Comparison of ENCODE assay signal across 7 cellular contexts in the genomic region with DNA sequence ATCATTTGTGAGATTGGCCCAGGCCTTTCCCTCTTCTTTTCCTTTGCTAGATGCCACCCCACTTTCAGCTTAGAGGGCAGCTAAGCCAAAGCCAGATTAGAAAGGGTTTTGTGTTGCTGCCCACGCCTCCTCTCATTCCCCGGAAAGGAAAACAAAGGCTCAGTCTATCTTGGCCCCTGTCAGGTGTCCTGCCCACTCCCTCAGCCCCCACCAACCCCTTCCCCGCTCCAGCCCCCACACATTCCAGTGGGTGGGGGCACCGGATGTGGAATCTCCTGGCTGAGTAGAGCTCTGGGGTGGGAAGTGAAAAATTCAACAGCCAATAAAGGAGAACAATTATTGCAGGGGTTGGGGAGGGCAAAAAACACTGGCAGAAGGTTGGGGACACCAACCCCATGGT. TPM values are rescaled to one million over a fixed set of nuclear protein-coding genes. Genes with fewer than 3 reads are reported as not detected.
DNase-seq lines count a peak whose midpoint lies in the region; ATAC-seq and TF ChIP-seq lines count a peak whose summit lies in the region.
"Had no signal": no experiment of that assay in that cellular context is flagged by ENCODE, and none has a peak within 500 bp of the region (broad histone marks: within the 10 kb centered on the region; RNA-seq: fewer than 3 reads in every experiment).

No MANE protein-coding gene starts in this region.

- CTCF ChIA-PET in activated naive CD4-positive, alpha-beta T cell treated with anti-CD3 and anti-CD28 coated beads, Interleukin-2, amount 10 ng/mL, durations not matched to agents 7 days and 5 days (lab: Charles Lee): interaction anchor here (11.3 kb wide), 1 partner anchor 18 kb away, joined by 166 read pairs; no protein-coding TSS in a partner anchor

- H3K27me3 Mint-ChIP-seq in activated naive CD4-positive, alpha-beta T cell treated with anti-CD3 and anti-CD28 coated beads, Interleukin-2, amount 10 ng/mL, durations not matched to agents 7 days and 5 days: peaks cover 11% of the 10 kb centered on the region
- H3K27me3 Mint-ChIP-seq in glutamatergic neuron (ENCODE audit: unreplicated experiment): peaks cover 12% of the 10 kb centered on the region
- peaks cover 16% of the 10 kb centered on the region for H3K27me3 Mint-ChIP-seq in type B pancreatic cell

- H3K9me3 Mint-ChIP-seq in activated naive CD4-positive, alpha-beta T cell treated with anti-CD3 and anti-CD28 coated beads, Interleukin-2, amount 10 ng/mL, durations not matched to agents 7 days and 5 days: no peaks in the 10 kb centered on the region
- H3K9me3 Mint-ChIP-seq in glutamatergic neuron (ENCODE audit: unreplicated experiment) (peaks cover 12% of the 10 kb centered on the region), type B pancreatic cell (no peaks in the 10 kb centered on the region)

- H3K36me3 Mint-ChIP-seq in activated naive CD4-positive, alpha-beta T cell treated with anti-CD3 and anti-CD28 coated beads, Interleukin-2, amount 10 ng/mL, durations not matched to agents 7 days and 5 days: peaks cover 16% of the 10 kb centered on the region
- H3K36me3 Mint-ChIP-seq in glutamatergic neuron (ENCODE audit: unreplicated experiment) (no peaks in the 10 kb centered on the region), type B pancreatic cell (no peaks in the 10 kb centered on the region)

- H3K4me1 Mint-ChIP-seq in activated naive CD4-positive, alpha-beta T cell treated with anti-CD3 and anti-CD28 coated beads, Interleukin-2, amount 10 ng/mL, durations not matched to agents 7 days and 5 days: peaks cover 49% of the 10 kb centered on the region
- H3K4me1 Mint-ChIP-seq in glutamatergic neuron (ENCODE audit: low read depth, unreplicated experiment) (peaks cover 19% of the 10 kb centered on the region), type B pancreatic cell (ENCODE audit: unreplicated experiment) (peaks cover 31% of the 10 kb centered on the region)

- no peak for ATAC-seq in HG03139 (IDR thresholded peaks at IDR 0.05; ENCODE audit: unreplicated experiment)

- H3K4me3 Mint-ChIP-seq in activated naive CD4-positive, alpha-beta T cell treated with anti-CD3 and anti-CD28 coated beads, Interleukin-2, amount 10 ng/mL, durations not matched to agents 7 days and 5 days: peak overlapping the region; percentile 90
- H3K4me3 Mint-ChIP-seq in glutamatergic neuron (ENCODE audit: unreplicated experiment): peak overlapping the region; percentile 58
- H3K4me3 Mint-ChIP-seq in type B pancreatic cell: peak overlapping the region; percentile 94

- H3K27ac Mint-ChIP-seq in activated naive CD4-positive, alpha-beta T cell treated with anti-CD3 and anti-CD28 coated beads, Interleukin-2, amount 10 ng/mL, durations not matched to agents 7 days and 5 days: peak overlapping the region; percentile 17
- H3K27ac Mint-ChIP-seq in glutamatergic neuron (ENCODE audit: unreplicated experiment) (no peak overlapping the region), type B pancreatic cell (peak overlapping the region; percentile 95)

- DNase-seq in activated naive CD4-positive, alpha-beta T cell treated with anti-CD3 and anti-CD28 coated beads, Interleukin-2, amount 10 ng/mL, durations not matched to agents 7 days and 5 days: no peak
- no peak for DNase-seq in activated naive CD4-positive, alpha-beta T cell (lab: John Stamatoyannopoulos, UW)
- peak; percentile 1 for DNase-seq in glutamatergic neuron
- no peak for DNase-seq in type B pancreatic cell (ENCODE audit: extremely low spot score, unreplicated experiment)
- DNase-seq in activated CD4-positive, alpha-beta T cell treated with anti-CD3 and anti-CD28 coated beads, Interleukin-2, amount 50 U/mL, for 48 hours: no peak
- DNase-seq: DMS153 had no signal

- no peak for TF ChIP-seq CTCF in glutamatergic neuron (IDR thresholded peaks at IDR 0.05; ENCODE audit: partially characterized antibody, unreplicated experiment)
- no peak for TF ChIP-seq CTCF in type B pancreatic cell (conservative IDR thresholded peaks at IDR 0.05)

RNA-seq across cellular contexts. Expression of a gene that starts 2.2 kb away (rescaled TPM):
- total RNA-seq in glutamatergic neuron (ENCODE audit: unreplicated experiment): 6.6 TPM
- total RNA-seq in type B pancreatic cell (ENCODE audit: low replicate concordance): 7.4 and 14.1 TPM in 2 replicates

RNA-seq across cellular contexts. Expression of a gene that starts 2.2 kb away (rescaled TPM):
- total RNA-seq in glutamatergic neuron (ENCODE audit: unreplicated experiment) (71.2 TPM), type B pancreatic cell (ENCODE audit: low replicate concordance) (89.9 and 98.6 TPM in 2 replicates)

RNA-seq across cellular contexts. Expression of a gene that starts 10.3 kb away (rescaled TPM):
- total RNA-seq in glutamatergic neuron (ENCODE audit: unreplicated experiment): 156 TPM
- total RNA-seq in type B pancreatic cell (ENCODE audit: low replicate concordance): 10.4 and 39.2 TPM in 2 replicates

RNA-seq across cellular contexts. Expression of a gene that starts 10.8 kb away (rescaled TPM):
- total RNA-seq in glutamatergic neuron (ENCODE audit: unreplicated experiment) (619 TPM), type B pancreatic cell (ENCODE audit: low replicate concordance) (525 and 567 TPM in 2 replicates)

RNA-seq across cellular contexts. Expression of a gene that starts 24.9 kb away (rescaled TPM):
- total RNA-seq in glutamatergic neuron (ENCODE audit: unreplicated experiment) (52.4 TPM), type B pancreatic cell (ENCODE audit: low replicate concordance) (11.8 and 40.1 TPM in 2 replicates)
